In genomic region chr2:38148501-38148900, GRCh38 we compare ENCODE assay signal across 15 cellular contexts.
DNase-seq lines count a peak whose midpoint lies in the region; ATAC-seq, FAIRE-seq and TF ChIP-seq lines count a peak whose summit lies in the region.
"Had no signal": no experiment of that assay in that cellular context is flagged by ENCODE, and none has a peak within 500 bp of the region (broad histone marks: within the 10 kb centered on the region; RNA-seq: fewer than 3 reads in every experiment).

No MANE protein-coding gene starts in this region.

- FAIRE-seq in K562 (lab: Jason Lieb, UNC), result no peak
- peak; percentile 79 for FAIRE-seq in HepG2 (lab: Jason Lieb, UNC)
- no peak for FAIRE-seq in D721Med (lab: Jason Lieb, UNC)

- H3K4me1 ChIP-seq in K562 (replicated peaks in 1 of 2; ENCODE audit: control insufficient read depth in 2 of 2, insufficient read depth in 2 of 2, low read length in 2 of 2) (peaks cover 3 to 19% of the 10 kb centered on the region in 2 experiments; a peak in 4 of 5 replicates), HepG2 (ENCODE audit: insufficient read depth, low read length) (peaks cover 10% of the 10 kb centered on the region; the same call in 1 of the 2 replicates)
- H3K4me1 ChIP-seq: colonic mucosa had no signal

- TF ChIP-seq POLR2A in K562 (conservative IDR thresholded peaks at IDR 0.05), result no peak
- TF ChIP-seq POLR2A in HepG2 (IDR thresholded peaks at IDR 0.05; ENCODE audit: insufficient read depth in 1 of 2, low read depth in 2 of 2, low read length in 2 of 2), result no peak

- BruUV-seq in K562 (replicated peaks; lab: Mats Ljungman, UMichigan) (no TSS peak), HepG2 (replicated peaks; lab: Mats Ljungman, UMichigan) (no TSS peak)

- H3K9me3 ChIP-seq in K562 (replicated peaks; ENCODE audit: control insufficient read depth, insufficient read depth, low read depth, low read length) (no peaks in the 10 kb centered on the region), HepG2 (ENCODE audit: low read length) (no peaks in the 10 kb centered on the region)
- H3K9me3 ChIP-seq: colonic mucosa had no signal

- no peak overlapping the region for H3K4me3 ChIP-seq in K562
- no peak overlapping the region for H3K4me3 ChIP-seq in HepG2 (replicated peaks in 1 of 3; ENCODE audit: insufficient read depth in 1 of 3, low read depth in 2 of 3, low read length in 3 of 3)
- H3K4me3 ChIP-seq: colonic mucosa had no signal

- H3K9ac ChIP-seq in K562 (ENCODE audit: insufficient read depth in 1 of 2, low read depth in 2 of 2, low read length in 2 of 2), result no peak overlapping the region
- H3K9ac ChIP-seq in HepG2 (ENCODE audit: insufficient read depth, low read depth, low read length), result no peak overlapping the region

- intact Hi-C loops in K562 (cut with micrococcal nuclease) (no loop called here), HepG2 (cut with micrococcal nuclease; ENCODE audit: unreplicated experiment) (no loop called here), posterior cingulate gyrus (cut with DNase I) (no loop called here)

- H2AFZ ChIP-seq in K562 (ENCODE audit: low read depth, low read length) (no peak overlapping the region; the same call in 1 of the 2 replicates), HepG2 (ENCODE audit: low read length) (no peak overlapping the region)

- no peaks in the 10 kb centered on the region for H3K9me1 ChIP-seq in K562 (ENCODE audit: control insufficient read depth, insufficient read depth, low read length)

- H3K27me3 ChIP-seq in K562 (ENCODE audit: control insufficient read depth in 2 of 2, insufficient read depth in 2 of 2, low read length in 2 of 2) (no peaks in the 10 kb centered on the region), HepG2 (ENCODE audit: control insufficient read depth in 1 of 2, insufficient read depth in 2 of 2, low read length in 2 of 2) (peaks cover 0 to under 1% of the 10 kb centered on the region in 2 experiments; a peak in 1 of 5 replicates)
- H3K27me3 ChIP-seq: colonic mucosa had no signal

- CTCF ChIA-PET in K562 (lab: Yijun Ruan, JAX; ENCODE audit: low intra/inter-chr PET ratio), result no interaction called here
- CTCF ChIA-PET in HepG2 (lab: Yijun Ruan, JAX; ENCODE audit: low intra/inter-chr PET ratio, low total read pairs), result no interaction called here

- no peak for TF ChIP-seq CTCF in K562 (IDR thresholded peaks at IDR 0.05 in 2 of 3, conservative IDR thresholded peaks at IDR 0.05 in 1 of 3; ENCODE audit: insufficient read depth in 2 of 3, low read depth in 1 of 3, low read length in 3 of 3)
- no peak for TF ChIP-seq CTCF in HepG2 (CRISPR knock-in tag; IDR thresholded peaks at IDR 0.05)
- no peak for TF ChIP-seq CTCF in D721Med (IDR thresholded peaks at IDR 0.05; ENCODE audit: insufficient read depth, missing control alignments)

- ATAC-seq in K562 (no peak), HepG2 (peak; percentile 82)
- ATAC-seq: activated T-helper 17 cell treated with anti-CD3 and anti-CD28 coated beads, Interleukin-2, amount 50 U/mL, for 72 hours; naive thymus-derived CD8-positive, alpha-beta T cell; stimulated activated naive CD8-positive, alpha-beta T cell treated with anti-CD3 and anti-CD28 coated beads, Interleukin-15, Interleukin-2, amounts not matched to agents 100 U/mL and 50 U/mL, for 24 hours had no signal

- H3K36me3 Mint-ChIP-seq in immature natural killer cell, result no peaks in the 10 kb centered on the region

- in situ Hi-C loops in K562 (cut with MboI) (no loop called here), HepG2 (cut with HindIII; ENCODE audit: extremely low pct_ligation_motif_present, low pct_unique_long_range_greater_than_20kb) (no loop called here)

- H4K20me1 ChIP-seq in K562 (replicated peaks; ENCODE audit: control insufficient read depth, insufficient read depth, low read length) (no peaks in the 10 kb centered on the region), HepG2 (ENCODE audit: insufficient read depth, low read length) (no peaks in the 10 kb centered on the region)

- peaks cover 0 to 9% of the 10 kb centered on the region in 2 donors for H3K4me1 Mint-ChIP-seq in immature natural killer cell

- H3K36me3 ChIP-seq in K562 (ENCODE audit: control insufficient read depth, insufficient read depth, low read length) (no peaks in the 10 kb centered on the region), HepG2 (replicated peaks in 1 of 2; ENCODE audit: control insufficient read depth in 1 of 2, insufficient read depth in 2 of 2, low read length in 2 of 2) (no peaks in the 10 kb centered on the region)
- H3K36me3 ChIP-seq: colonic mucosa had no signal

- H3K9me3 Mint-ChIP-seq in immature natural killer cell, result peaks cover 0 to under 1% (median 0%) of the 10 kb centered on the region in 6 donors
- H3K9me3 Mint-ChIP-seq: activated T-helper 17 cell treated with anti-CD3 and anti-CD28 coated beads, Interleukin-2, amount 50 U/mL, for 72 hours had no signal

- POLR2A ChIA-PET in K562 (lab: Yijun Ruan, JAX), result no interaction called here
- POLR2A ChIA-PET in HepG2 (lab: Yijun Ruan, JAX), result no interaction called here

- H3K4me3 Mint-ChIP-seq in immature natural killer cell, result no peak overlapping the region
- H3K4me3 Mint-ChIP-seq: activated T-helper 17 cell treated with anti-CD3 and anti-CD28 coated beads, Interleukin-2, amount 50 U/mL, for 72 hours; naive thymus-derived CD8-positive, alpha-beta T cell had no signal

- TF ChIP-seq EP300 in K562 (IDR thresholded peaks at IDR 0.05; ENCODE audit: low read length) (no peak), HepG2 (IDR thresholded peaks at IDR 0.05; ENCODE audit: low read depth in 2 of 2, low read length in 2 of 2) (peak; percentile 71 to 75; a peak in 1 of 4 replicates), HepG2 (CRISPR knock-in tag; IDR thresholded peaks at IDR 0.05; ENCODE audit: borderline replicate concordance) (no peak; the same call in 1 of the 2 replicates)

- H3K27me3 Mint-ChIP-seq in immature natural killer cell (ENCODE audit: low read depth in 3 of 3), result peaks cover 0 to 6% (median 3%) of the 10 kb centered on the region in 3 donors

- WGBS in K562 (ENCODE audit: insufficient coverage, low coverage, missing lambda C conversion rate), result 19% methylated on average over 5 of the region's 5 CpGs
- WGBS in HepG2 (ENCODE audit: low lambda C conversion rate), result 0% methylated on average over 3 of the region's 5 CpGs

- TF ChIP-seq RAD21 in K562 (CRISPR knock-in tag; conservative IDR thresholded peaks at IDR 0.05 in 1 of 2, IDR thresholded peaks at IDR 0.05 in 1 of 2) (no peak), HepG2 (CRISPR knock-in tag; IDR thresholded peaks at IDR 0.05) (no peak)

- H3K79me2 ChIP-seq in K562 (ENCODE audit: control insufficient read depth, insufficient read depth, low read length) (no peaks in the 10 kb centered on the region), HepG2 (ENCODE audit: insufficient read depth, low read length) (no peaks in the 10 kb centered on the region)

- H3K27ac Mint-ChIP-seq in immature natural killer cell, result no peak overlapping the region
- H3K27ac Mint-ChIP-seq: activated T-helper 17 cell treated with anti-CD3 and anti-CD28 coated beads, Interleukin-2, amount 50 U/mL, for 72 hours had no signal

- H3K27ac ChIP-seq in K562 (ENCODE audit: extremely low read depth, low read depth, low read length) (no peak overlapping the region), HepG2 (ENCODE audit: extremely low read length, insufficient read depth, low read length) (no peak overlapping the region)
- H3K27ac ChIP-seq: colonic mucosa had no signal

- DNase-seq in A172 (ENCODE audit: low spot score) (peak; percentile 5), LHCN-M2 (ENCODE audit: low read depth) (peak; percentile 72), K562 (ENCODE audit: extremely low read depth in 1 of 4, low spot score in 3 of 4) (no peak), HepG2 (ENCODE audit: low spot score) (peak; percentile 81), D721Med (ENCODE audit: insufficient read length, low spot score) (no peak), immature natural killer cell (no peak), posterior cingulate gyrus (no peak)
- no peak for DNase-seq in stimulated activated CD4-positive, alpha-beta T cell treated with anti-CD3 and anti-CD28 coated beads, Interleukin-12 subunit alpha, Interleukin-12 subunit beta, amount 100 ng/mL, for 4 hours
- DNase-seq: ACHN; colonic mucosa; GDM1; naive thymus-derived CD8-positive, alpha-beta T cell; NCI-H1105; stimulated activated naive CD8-positive, alpha-beta T cell treated with anti-CD3 and anti-CD28 coated beads, Interleukin-15, Interleukin-2, amounts not matched to agents 100 U/mL and 50 U/mL, for 24 hours had no signal

- H3K4me2 ChIP-seq in K562 (ENCODE audit: insufficient read depth, low read length) (no peak overlapping the region), HepG2 (ENCODE audit: low read depth, low read length) (0 out of 2 replicates have a peak overlapping the region, but pooled peaks have one; percentile 4)

TF ChIP-seq in K562, 482 proteins besides CTCF, POLR2A, EP300 and RAD21 (continues in another document):
- TF ChIP-seq POLR3G (IDR thresholded peaks at IDR 0.05; ENCODE audit: extremely low read depth, insufficient read length, insufficient replicate concordance), result no peak
- no peak for TF ChIP-seq NEUROD1 (IDR thresholded peaks at IDR 0.05; ENCODE audit: borderline replicate concordance, low read depth, low read length, partially characterized antibody)
- peak; percentile 62; a peak in 3 of 4 replicates for TF ChIP-seq TRIM24 (IDR thresholded peaks at IDR 0.05)
- TF ChIP-seq FOXJ2 (tag; IDR thresholded peaks at IDR 0.05), result no peak
- TF ChIP-seq DLX4 (CRISPR knock-in tag; IDR thresholded peaks at IDR 0.05), result no peak
- TF ChIP-seq ZNF408 (CRISPR knock-in tag; IDR thresholded peaks at IDR 0.05; ENCODE audit: low read depth), result no peak

TF ChIP-seq in HepG2, 621 proteins besides CTCF, POLR2A, EP300 and RAD21 (continues in another document):
- TF ChIP-seq GATAD1 (CRISPR knock-in tag; IDR thresholded peaks at IDR 0.05), result no peak
- peak; percentile 11 for TF ChIP-seq TEAD3 (CRISPR knock-in tag; optimal IDR thresholded peaks at IDR 0.05; ENCODE audit: borderline replicate concordance)
- no peak for TF ChIP-seq ARNT (IDR thresholded peaks at IDR 0.05)
- peak; percentile 96 for TF ChIP-seq CBX5 (CRISPR knock-in tag; IDR thresholded peaks at IDR 0.05; ENCODE audit: borderline replicate concordance)
- no peak for TF ChIP-seq ZNF678 (CRISPR knock-in tag; IDR thresholded peaks at IDR 0.05)
- peak; percentile 52; the same call in 1 of the 2 replicates for TF ChIP-seq SALL1 (CRISPR knock-in tag; IDR thresholded peaks at IDR 0.05)
- no peak for TF ChIP-seq ZNF777 (CRISPR knock-in tag; IDR thresholded peaks at IDR 0.05)
- no peak for TF ChIP-seq ZNF18 (CRISPR knock-in tag; IDR thresholded peaks at IDR 0.05; ENCODE audit: insufficient replicate concordance)

Comparison
In these comparisons a context has a peak if more than half of its experiments do, and no peak if none do; other contexts are left out.
1. DNase-seq: peak in A172 (single experiment), LHCN-M2 (single experiment) and HepG2 (single experiment); none in K562 (0 of 4), D721Med (single experiment), stimulated activated CD4-positive, alpha-beta T cell treated with anti-CD3 and anti-CD28 coated beads, Interleukin-12 subunit alpha, Interleukin-12 subunit beta, amount 100 ng/mL, for 4 hours (single experiment), immature natural killer cell (0 of 3) and posterior cingulate gyrus (0 of 10).